In genomic region chr12:62581288-62582064, GRCh38 we compare ENCODE assay signal across 9 cellular contexts.
DNase-seq lines count a peak whose midpoint lies in the region; ATAC-seq and TF ChIP-seq lines count a peak whose summit lies in the region.
"Had no signal": no experiment of that assay in that cellular context is flagged by ENCODE, and none has a peak within 500 bp of the region (broad histone marks: within the 10 kb centered on the region; RNA-seq: fewer than 3 reads in every experiment).

No MANE protein-coding gene starts in this region.

- intact Hi-C loops in left colon (cut with DNase I, micrococcal nuclease) (loop anchor here (5.0 to 10.0 kb wide), 2 partner anchors 213 to 216 kb away; no protein-coding TSS in a partner anchor), vagina (cut with DNase I) (loop anchor here (5.0 kb wide), 1 partner anchor 211 kb away; no protein-coding TSS in a partner anchor)

- TF ChIP-seq CTCF in vagina (IDR thresholded peaks at IDR 0.05), result peak in 2 of 3 experiments; percentile 41 to 83

- peak; percentile 61 for ATAC-seq in HG03135 (IDR thresholded peaks at IDR 0.05; ENCODE audit: unreplicated experiment)
- peak; percentile 82 for ATAC-seq in left colon

- DNase-seq in NCI-H1105 treated with DMSO at 0.1 percent for 48 hours (lab: John Stamatoyannopoulos, UW) (peak; percentile 42), NCI-H1105 (lab: John Stamatoyannopoulos, UW) (no peak), NCI-H82 treated with DMSO at 0.1 percent for 48 hours (lab: John Stamatoyannopoulos, UW; ENCODE audit: unreplicated experiment) (peak; percentile 23), left colon (no peak), vagina (ENCODE audit: extremely low spot score in 2 of 2) (no peak), activated gamma-delta T cell treated with Interleukin-2 at 50 U/mL for 16 hours (no peak)
- peak; percentile 17 for DNase-seq in central memory CD4-positive, alpha-beta T cell

- peaks cover 0 to 8% of the 10 kb centered on the region in 2 donors for H3K36me3 ChIP-seq in vagina

- H3K4me1 ChIP-seq in vagina, result no peaks in the 10 kb centered on the region
- H3K4me1 ChIP-seq: BLaER1 treated with 17β-estradiol and CSF1 and Interleukin-3, amounts not matched to agents 10 nM and 100 nM had no signal

- TF ChIP-seq POLR2A in vagina (IDR thresholded peaks at IDR 0.05), result no peak

- no peaks in the 10 kb centered on the region for H3K27me3 ChIP-seq in vagina
- H3K27me3 ChIP-seq: BLaER1 treated with 17β-estradiol and CSF1 and Interleukin-3, amounts not matched to agents 10 nM and 100 nM had no signal

- no peak overlapping the region for H3K27ac ChIP-seq in vagina
- H3K27ac ChIP-seq: BLaER1 treated with 17β-estradiol and CSF1 and Interleukin-3, amounts not matched to agents 10 nM and 100 nM had no signal

- no peaks in the 10 kb centered on the region for H3K9me3 ChIP-seq in vagina
- H3K9me3 ChIP-seq: BLaER1 treated with 17β-estradiol and CSF1 and Interleukin-3, amounts not matched to agents 10 nM and 100 nM had no signal

- no peak overlapping the region for H3K4me3 ChIP-seq in vagina
- H3K4me3 ChIP-seq: BLaER1 treated with 17β-estradiol and CSF1 and Interleukin-3, amounts not matched to agents 10 nM and 100 nM had no signal

Comparison
In these comparisons a context has a peak if more than half of its experiments do, and no peak if none do; other contexts are left out.
1. DNase-seq: peak in NCI-H1105 treated with DMSO at 0.1 percent for 48 hours (single experiment), NCI-H82 treated with DMSO at 0.1 percent for 48 hours (single experiment) and central memory CD4-positive, alpha-beta T cell (single experiment); none in NCI-H1105 (single experiment), left colon (0 of 2), vagina (0 of 2) and activated gamma-delta T cell treated with Interleukin-2 at 50 U/mL for 16 hours (single experiment).